Comparison of ENCODE assay signal across 8 cellular contexts in the genomic region with DNA sequence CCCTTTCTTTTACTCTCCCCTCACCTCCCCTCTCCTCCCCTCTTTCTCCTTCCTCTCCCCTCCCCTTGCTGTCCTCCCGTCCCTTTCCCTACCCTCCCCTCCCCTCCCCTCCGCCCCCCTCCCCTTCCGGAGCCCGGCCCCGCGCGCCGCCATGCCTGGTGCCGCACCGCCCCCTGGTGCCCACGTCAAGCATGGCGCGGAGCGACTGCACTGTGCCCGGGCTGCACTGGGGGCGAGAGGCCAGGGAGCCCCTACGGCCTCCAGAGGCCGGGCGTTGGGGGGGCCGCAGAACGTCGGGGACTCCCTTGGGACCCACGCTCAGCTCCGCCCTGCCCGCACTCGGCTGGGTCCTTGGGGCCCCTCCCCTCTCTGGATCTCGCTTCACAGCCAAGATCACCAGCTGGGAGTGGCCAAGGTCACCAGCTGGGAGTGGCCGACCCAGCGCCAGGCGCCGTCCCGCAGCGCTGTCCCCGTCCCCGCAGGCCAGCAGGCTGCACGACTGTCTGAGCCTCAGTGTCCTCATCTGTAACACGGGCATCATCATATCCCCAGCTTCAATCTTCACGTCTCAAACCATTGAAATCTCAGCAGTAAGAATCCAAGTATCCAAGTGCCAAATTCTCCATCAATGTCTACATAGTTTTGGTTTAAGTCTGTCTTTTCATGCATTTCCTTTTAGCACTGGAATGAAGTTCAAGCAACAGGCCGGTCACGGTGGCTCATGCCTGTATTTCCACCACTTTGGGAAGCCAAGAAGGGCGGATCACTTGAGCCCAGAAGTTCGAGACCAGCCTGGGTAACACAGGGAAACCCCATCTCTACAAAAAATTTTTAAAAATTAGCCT. TPM values are rescaled to one million over a fixed set of nuclear protein-coding genes. Genes with fewer than 3 reads are reported as not detected.
DNase-seq lines count a peak whose midpoint lies in the region; TF ChIP-seq lines count a peak whose summit lies in the region.

No MANE protein-coding gene starts in this region.

- no peak overlapping the region for H3K27ac ChIP-seq in SU-DHL-6 (ENCODE audit: low read depth, low read length)
- peak overlapping the region; percentile 60 to 71 (median 66) for H3K27ac ChIP-seq in transverse colon

- H3K9me2 ChIP-seq in SU-DHL-6 (replicated peaks; ENCODE audit: insufficient read depth, low read length) = no peaks in the 10 kb centered on the region

- H3K9me3 ChIP-seq in SU-DHL-6 (ENCODE audit: insufficient read depth, low read length) (no peaks in the 10 kb centered on the region), transverse colon (no peaks in the 10 kb centered on the region)

- TF ChIP-seq POLR2A in transverse colon (IDR thresholded peaks at IDR 0.05) = no peak

- intact Hi-C loops in cardiac septum (cut with DNase I) (loop anchor here (5.0 to 10.0 kb wide), 5 partner anchors 91 to 1026 kb away; partner anchors contain the start of genes CHST13 and PLXNA1), posterior cingulate gyrus (cut with DNase I) (loop anchor here (5.0 kb wide), 2 partner anchors 796 to 1026 kb away; partner anchors contain the start of gene CHST13), transverse colon (cut with DNase I; ENCODE audit: low total_unique reads) (loop anchor here (2.0 to 5.0 kb wide), 2 partner anchors 796 to 869 kb away; no protein-coding TSS in a partner anchor)

- H3K27me3 ChIP-seq in SU-DHL-6 (ENCODE audit: low read length) (0 out of 2 replicates have a peak, but pooled peaks cover 4% of the 10 kb centered on the region), transverse colon (no peaks in the 10 kb centered on the region)

- H4K20me1 ChIP-seq in SU-DHL-6 (ENCODE audit: low read depth, low read length) = no peaks in the 10 kb centered on the region

- peak; percentile 54 for TF ChIP-seq CTCF in AG09319 (IDR thresholded peaks at IDR 0.05; ENCODE audit: low read depth, low read length)
- TF ChIP-seq CTCF in SU-DHL-6 (IDR thresholded peaks at IDR 0.05; ENCODE audit: insufficient read depth, low read length, poor library complexity, severe bottlenecking) = peak; percentile 23
- peak; percentile 64 to 90 (median 86) for TF ChIP-seq CTCF in transverse colon (IDR thresholded peaks at IDR 0.05)

- DNase-seq in AG09319 (ENCODE audit: extremely low read depth, low read depth) (no peak), GM19240 (ENCODE audit: insufficient read length, low spot score) (peak; percentile 38), LoVo (ENCODE audit: low spot score) (peak; percentile 68), cardiac septum (ENCODE audit: low spot score) (peak; percentile 90), posterior cingulate gyrus (peak; percentile 54 to 95 (median 78)), transverse colon (peak; percentile 82)
- peak; percentile 47 for DNase-seq in activated naive CD8-positive, alpha-beta T cell treated with anti-CD3 and anti-CD28 coated beads, Interleukin-2, amount 50 U/mL, for 16 hours (ENCODE audit: low read depth, low spot score)

- no peaks in the 10 kb centered on the region for H3F3A ChIP-seq in SU-DHL-6 (ENCODE audit: insufficient read depth)

- no peak for TF ChIP-seq EP300 in transverse colon (IDR thresholded peaks at IDR 0.05; ENCODE audit: low read depth)

- peaks cover 0 to 18% (median 11%) of the 10 kb centered on the region in 4 donors for H3K4me1 ChIP-seq in transverse colon

- WGBS in transverse colon (ENCODE audit: low coverage in 1 of 2), 2 donors = 10 to 17% methylated on average over 3 to 21 of the region's 42 CpGs

- peak overlapping the region; percentile 47 for H3K4me2 ChIP-seq in SU-DHL-6 (ENCODE audit: low read depth, low read length, poor library complexity, severe bottlenecking)

- no peak overlapping the region for H2AFZ ChIP-seq in SU-DHL-6 (ENCODE audit: low read depth, low read length, severe bottlenecking)

- H3K4me3 ChIP-seq in SU-DHL-6 (ENCODE audit: insufficient read depth, low read length, poor library complexity, severe bottlenecking) (no peak overlapping the region), transverse colon (peak overlapping the region; percentile 43 to 67 (median 54))

- no peaks in the 10 kb centered on the region for H3K79me2 ChIP-seq in SU-DHL-6 (ENCODE audit: insufficient read depth, low read length)

- H3K9ac ChIP-seq in SU-DHL-6 (ENCODE audit: low read length) = no peak overlapping the region

- H3K36me3 ChIP-seq in SU-DHL-6 (ENCODE audit: low read length) (no peaks in the 10 kb centered on the region), transverse colon (no peaks in the 10 kb centered on the region)

- in situ Hi-C loops in transverse colon (cut with MboI; ENCODE audit: low pct_ligation_motif_present in 1 of 4, low pct_unique_long_range_greater_than_20kb in 1 of 4, low sequenced_read_pairs in 3 of 4) = loop anchor here in 2 of 4 donors (10.0 to 25.0 kb wide), 2 partner anchors 861 to 863 kb away; no protein-coding TSS in a partner anchor

RNA-seq across cellular contexts. Expression of gene TPRA1, which starts 42.5 kb away (rescaled TPM):
- 17.3 TPM for total RNA-seq in cardiac septum
- 10 to 100 TPM; 16.1 to 29.8 (median 21.1) TPM for total RNA-seq in transverse colon

RNA-seq across cellular contexts. Expression of gene MCM2, which starts 50.2 kb away (rescaled TPM):
- total RNA-seq in cardiac septum (5.5 TPM), transverse colon (10 to 100 TPM in 1 of 4 donors, 1 to 10 TPM in 2, not detected in 1; 4.3 to 16.7 (median 9.6) TPM)

Comparison
In these comparisons a context has a peak if more than half of its experiments do, and no peak if none do; other contexts are left out.
1. CTCF ChIP-seq: peak in every context shown above with its lines; median percentile 86 in transverse colon; 54 in AG09319; 23 in SU-DHL-6.